Comparison of ENCODE assay signal across 1 cellular context in genomic region chr4:6902318-6903042, GRCh38.
TF ChIP-seq lines count a peak whose summit lies in the region.

No MANE protein-coding gene starts in this region.

TF ChIP-seq in GM23338, 12 proteins besides CTCF, POLR2A, EP300 and RAD21 (continued from another document):
- TF ChIP-seq, protein P1, sequence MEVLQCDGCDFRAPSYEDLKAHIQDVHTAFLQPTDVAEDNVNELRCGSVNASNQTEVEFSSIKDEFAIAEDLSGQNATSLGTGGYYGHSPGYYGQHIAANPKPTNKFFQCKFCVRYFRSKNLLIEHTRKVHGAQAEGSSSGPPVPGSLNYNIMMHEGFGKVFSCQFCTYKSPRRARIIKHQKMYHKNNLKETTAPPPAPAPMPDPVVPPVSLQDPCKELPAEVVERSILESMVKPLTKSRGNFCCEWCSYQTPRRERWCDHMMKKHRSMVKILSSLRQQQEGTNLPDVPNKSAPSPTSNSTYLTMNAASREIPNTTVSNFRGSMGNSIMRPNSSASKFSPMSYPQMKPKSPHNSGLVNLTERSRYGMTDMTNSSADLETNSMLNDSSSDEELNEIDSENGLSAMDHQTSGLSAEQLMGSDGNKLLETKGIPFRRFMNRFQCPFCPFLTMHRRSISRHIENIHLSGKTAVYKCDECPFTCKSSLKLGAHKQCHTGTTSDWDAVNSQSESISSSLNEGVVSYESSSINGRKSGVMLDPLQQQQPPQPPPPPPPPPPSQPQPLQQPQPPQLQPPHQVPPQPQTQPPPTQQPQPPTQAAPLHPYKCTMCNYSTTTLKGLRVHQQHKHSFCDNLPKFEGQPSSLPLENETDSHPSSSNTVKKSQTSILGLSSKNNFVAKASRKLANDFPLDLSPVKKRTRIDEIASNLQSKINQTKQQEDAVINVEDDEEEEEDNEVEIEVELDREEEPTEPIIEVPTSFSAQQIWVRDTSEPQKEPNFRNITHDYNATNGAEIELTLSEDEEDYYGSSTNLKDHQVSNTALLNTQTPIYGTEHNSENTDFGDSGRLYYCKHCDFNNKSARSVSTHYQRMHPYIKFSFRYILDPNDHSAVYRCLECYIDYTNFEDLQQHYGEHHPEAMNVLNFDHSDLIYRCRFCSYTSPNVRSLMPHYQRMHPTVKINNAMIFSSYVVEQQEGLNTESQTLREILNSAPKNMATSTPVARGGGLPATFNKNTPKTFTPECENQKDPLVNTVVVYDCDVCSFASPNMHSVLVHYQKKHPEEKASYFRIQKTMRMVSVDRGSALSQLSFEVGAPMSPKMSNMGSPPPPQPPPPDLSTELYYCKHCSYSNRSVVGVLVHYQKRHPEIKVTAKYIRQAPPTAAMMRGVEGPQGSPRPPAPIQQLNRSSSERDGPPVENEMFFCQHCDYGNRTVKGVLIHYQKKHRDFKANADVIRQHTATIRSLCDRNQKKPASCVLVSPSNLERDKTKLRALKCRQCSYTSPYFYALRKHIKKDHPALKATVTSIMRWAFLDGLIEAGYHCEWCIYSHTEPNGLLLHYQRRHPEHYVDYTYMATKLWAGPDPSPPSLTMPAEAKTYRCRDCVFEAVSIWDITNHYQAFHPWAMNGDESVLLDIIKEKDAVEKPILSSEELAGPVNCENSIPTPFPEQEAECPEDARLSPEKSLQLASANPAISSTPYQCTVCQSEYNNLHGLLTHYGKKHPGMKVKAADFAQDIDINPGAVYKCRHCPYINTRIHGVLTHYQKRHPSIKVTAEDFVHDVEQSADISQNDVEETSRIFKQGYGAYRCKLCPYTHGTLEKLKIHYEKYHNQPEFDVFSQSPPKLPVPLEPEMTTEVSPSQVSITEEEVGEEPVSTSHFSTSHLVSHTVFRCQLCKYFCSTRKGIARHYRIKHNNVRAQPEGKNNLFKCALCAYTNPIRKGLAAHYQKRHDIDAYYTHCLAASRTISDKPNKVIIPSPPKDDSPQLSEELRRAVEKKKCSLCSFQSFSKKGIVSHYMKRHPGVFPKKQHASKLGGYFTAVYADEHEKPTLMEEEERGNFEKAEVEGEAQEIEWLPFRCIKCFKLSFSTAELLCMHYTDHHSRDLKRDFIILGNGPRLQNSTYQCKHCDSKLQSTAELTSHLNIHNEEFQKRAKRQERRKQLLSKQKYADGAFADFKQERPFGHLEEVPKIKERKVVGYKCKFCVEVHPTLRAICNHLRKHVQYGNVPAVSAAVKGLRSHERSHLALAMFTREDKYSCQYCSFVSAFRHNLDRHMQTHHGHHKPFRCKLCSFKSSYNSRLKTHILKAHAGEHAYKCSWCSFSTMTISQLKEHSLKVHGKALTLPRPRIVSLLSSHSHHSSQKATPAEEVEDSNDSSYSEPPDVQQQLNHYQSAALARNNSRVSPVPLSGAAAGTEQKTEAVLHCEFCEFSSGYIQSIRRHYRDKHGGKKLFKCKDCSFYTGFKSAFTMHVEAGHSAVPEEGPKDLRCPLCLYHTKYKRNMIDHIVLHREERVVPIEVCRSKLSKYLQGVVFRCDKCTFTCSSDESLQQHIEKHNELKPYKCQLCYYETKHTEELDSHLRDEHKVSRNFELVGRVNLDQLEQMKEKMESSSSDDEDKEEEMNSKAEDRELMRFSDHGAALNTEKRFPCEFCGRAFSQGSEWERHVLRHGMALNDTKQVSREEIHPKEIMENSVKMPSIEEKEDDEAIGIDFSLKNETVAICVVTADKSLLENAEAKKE (CRISPR knock-in tag; IDR thresholded peaks at IDR 0.05): no peak
- TF ChIP-seq ETS1 (IDR thresholded peaks at IDR 0.05): no peak
- no peak for TF ChIP-seq POLR2AphosphoS5 (IDR thresholded peaks at IDR 0.05; ENCODE audit: low read depth)
- TF ChIP-seq JUNB (IDR thresholded peaks at IDR 0.05; ENCODE audit: unreplicated experiment): no peak
- TF ChIP-seq ZNF331 (CRISPR knock-in tag; IDR thresholded peaks at IDR 0.05; ENCODE audit: low read depth): no peak
- TF ChIP-seq ZNF114 (CRISPR knock-in tag; IDR thresholded peaks at IDR 0.05): no peak
- TF ChIP-seq, protein P2, sequence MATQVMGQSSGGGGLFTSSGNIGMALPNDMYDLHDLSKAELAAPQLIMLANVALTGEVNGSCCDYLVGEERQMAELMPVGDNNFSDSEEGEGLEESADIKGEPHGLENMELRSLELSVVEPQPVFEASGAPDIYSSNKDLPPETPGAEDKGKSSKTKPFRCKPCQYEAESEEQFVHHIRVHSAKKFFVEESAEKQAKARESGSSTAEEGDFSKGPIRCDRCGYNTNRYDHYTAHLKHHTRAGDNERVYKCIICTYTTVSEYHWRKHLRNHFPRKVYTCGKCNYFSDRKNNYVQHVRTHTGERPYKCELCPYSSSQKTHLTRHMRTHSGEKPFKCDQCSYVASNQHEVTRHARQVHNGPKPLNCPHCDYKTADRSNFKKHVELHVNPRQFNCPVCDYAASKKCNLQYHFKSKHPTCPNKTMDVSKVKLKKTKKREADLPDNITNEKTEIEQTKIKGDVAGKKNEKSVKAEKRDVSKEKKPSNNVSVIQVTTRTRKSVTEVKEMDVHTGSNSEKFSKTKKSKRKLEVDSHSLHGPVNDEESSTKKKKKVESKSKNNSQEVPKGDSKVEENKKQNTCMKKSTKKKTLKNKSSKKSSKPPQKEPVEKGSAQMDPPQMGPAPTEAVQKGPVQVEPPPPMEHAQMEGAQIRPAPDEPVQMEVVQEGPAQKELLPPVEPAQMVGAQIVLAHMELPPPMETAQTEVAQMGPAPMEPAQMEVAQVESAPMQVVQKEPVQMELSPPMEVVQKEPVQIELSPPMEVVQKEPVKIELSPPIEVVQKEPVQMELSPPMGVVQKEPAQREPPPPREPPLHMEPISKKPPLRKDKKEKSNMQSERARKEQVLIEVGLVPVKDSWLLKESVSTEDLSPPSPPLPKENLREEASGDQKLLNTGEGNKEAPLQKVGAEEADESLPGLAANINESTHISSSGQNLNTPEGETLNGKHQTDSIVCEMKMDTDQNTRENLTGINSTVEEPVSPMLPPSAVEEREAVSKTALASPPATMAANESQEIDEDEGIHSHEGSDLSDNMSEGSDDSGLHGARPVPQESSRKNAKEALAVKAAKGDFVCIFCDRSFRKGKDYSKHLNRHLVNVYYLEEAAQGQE (IDR thresholded peaks at IDR 0.05; ENCODE audit: unreplicated experiment): no peak
- no peak for TF ChIP-seq NANOG (IDR thresholded peaks at IDR 0.05; ENCODE audit: borderline replicate concordance)
- TF ChIP-seq CREB1 (CRISPR knock-in tag; IDR thresholded peaks at IDR 0.05; ENCODE audit: low read depth): no peak
- no peak for TF ChIP-seq EZH2phosphoT487 (IDR thresholded peaks at IDR 0.05; ENCODE audit: unreplicated experiment)
